Comparison of ENCODE assay signal across 13 cellular contexts in the genomic region with DNA sequence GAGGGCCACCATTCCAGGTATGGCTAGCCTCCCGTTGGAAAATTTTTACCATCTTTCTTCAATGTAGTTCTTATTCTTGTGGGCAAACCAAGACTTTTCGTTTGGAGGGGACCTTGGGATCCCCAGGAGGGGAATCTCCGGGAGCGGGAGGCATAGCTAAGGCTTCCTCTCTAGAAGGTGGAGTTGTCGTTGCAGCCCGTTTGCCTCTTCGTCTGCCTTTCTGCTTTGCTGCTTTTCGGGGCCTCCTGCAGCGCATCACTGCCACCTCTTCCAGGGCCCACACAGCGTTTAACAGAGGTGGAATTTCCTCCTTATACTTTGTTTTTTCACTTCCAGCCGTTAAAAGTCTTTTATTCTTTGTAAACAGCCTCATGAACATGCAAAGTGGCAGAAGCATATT. TPM values are rescaled to one million over a fixed set of nuclear protein-coding genes. Genes with fewer than 3 reads are reported as not detected.
DNase-seq lines count a peak whose midpoint lies in the region; ATAC-seq and TF ChIP-seq lines count a peak whose summit lies in the region.
"Had no signal": no experiment of that assay in that cellular context is flagged by ENCODE, and none has a peak within 500 bp of the region (broad histone marks: within the 10 kb centered on the region; RNA-seq: fewer than 3 reads in every experiment).

No MANE protein-coding gene starts in this region.

- peak overlapping the region in 4 of 5 experiments; percentile 64 to 90 (median 76) for H3K27ac Mint-ChIP-seq in brain
- H3K27ac Mint-ChIP-seq in stimulated activated effector memory CD8-positive, alpha-beta T cell treated with anti-CD3 and anti-CD28 coated beads, Interleukin-12 subunit alpha, Interleukin-12 subunit beta, amount 100 ng/mL, for 72 hours: peak overlapping the region; percentile 16

- H2BK15ac ChIP-seq in mesenchymal stem cell (ENCODE audit: low read depth, poor library complexity, severe bottlenecking): peak overlapping the region; percentile 48

- no peak overlapping the region for H2BK5ac ChIP-seq in mesenchymal stem cell (ENCODE audit: low read depth, low read length, poor library complexity, severe bottlenecking)

- no peak for TF ChIP-seq CTCF in SK-N-SH (IDR thresholded peaks at IDR 0.05)
- no peak for TF ChIP-seq CTCF in brain (conservative IDR thresholded peaks at IDR 0.05)
- TF ChIP-seq CTCF in MM.1S (IDR thresholded peaks at IDR 0.05; ENCODE audit: low read length): no peak

- POLR2A ChIA-PET in SK-N-SH (lab: Yijun Ruan, JAX): no interaction called here

- TF ChIP-seq RAD21 in SK-N-SH (IDR thresholded peaks at IDR 0.05; ENCODE audit: low read length): no peak

- no peaks in the 10 kb centered on the region for H3K36me3 Mint-ChIP-seq in brain
- H3K36me3 Mint-ChIP-seq in stimulated activated effector memory CD8-positive, alpha-beta T cell treated with anti-CD3 and anti-CD28 coated beads, Interleukin-12 subunit alpha, Interleukin-12 subunit beta, amount 100 ng/mL, for 72 hours: no peaks in the 10 kb centered on the region

- H3K27me3 ChIP-seq in SK-N-SH (ENCODE audit: insufficient read depth) (no peaks in the 10 kb centered on the region), mesenchymal stem cell (ENCODE audit: control insufficient read depth in 1 of 2, insufficient read depth in 1 of 2, low read length in 2 of 2) (no peaks in the 10 kb centered on the region), MM.1S (replicated peaks; ENCODE audit: insufficient read depth, low read length) (peaks cover 64% of the 10 kb centered on the region)

- H3K79me2 ChIP-seq in SK-N-SH (ENCODE audit: insufficient read depth) (peaks cover 8% of the 10 kb centered on the region; the same call in 1 of the 2 replicates), MM.1S (ENCODE audit: low read length) (no peaks in the 10 kb centered on the region)

- H3K4ac ChIP-seq in mesenchymal stem cell (ENCODE audit: low read depth in 1 of 2, low read length in 2 of 2): peak overlapping the region in 1 of 2 experiments; percentile 7

- H3K9me3 ChIP-seq in SK-N-SH (no peaks in the 10 kb centered on the region), mesenchymal stem cell (ENCODE audit: control insufficient read depth, low read length) (no peaks in the 10 kb centered on the region), MM.1S (replicated peaks; ENCODE audit: insufficient read depth, low read length) (no peaks in the 10 kb centered on the region)
- H3K9me3 ChIP-seq: mucosa of descending colon had no signal

- DNase-seq in SK-N-SH: peak; percentile 10
- peak; percentile 13 for DNase-seq in mesenchymal stem cell
- DNase-seq in stimulated activated effector memory CD8-positive, alpha-beta T cell treated with anti-CD3 and anti-CD28 coated beads, Interleukin-12 subunit alpha, Interleukin-12 subunit beta, amount 100 ng/mL, for 72 hours (ENCODE audit: low spot score in 2 of 2): no peak
- no peak for DNase-seq in KG1 (lab: John Stamatoyannopoulos, UW)
- DNase-seq in MM.1S: no peak
- DNase-seq: DND-41; mucosa of descending colon; NCI-H187; stimulated activated CD4-positive, alpha-beta T cell treated with anti-CD3 and anti-CD28 coated beads, Interleukin-2, amount 100 ng/mL, for 48 hours had no signal

- peaks cover 0 to 4% of the 10 kb centered on the region in 2 experiments; a peak in 1 of 4 replicates for H3K4me1 ChIP-seq in SK-N-SH (ENCODE audit: control insufficient read depth in 1 of 2, insufficient read depth in 2 of 2, low read depth in 1 of 2, low read length in 1 of 2)
- peaks cover 36% of the 10 kb centered on the region for H3K4me1 ChIP-seq in mesenchymal stem cell (ENCODE audit: control insufficient read depth, insufficient read depth, low read depth, low read length)
- peaks cover 7% of the 10 kb centered on the region for H3K4me1 ChIP-seq in MM.1S (ENCODE audit: low read length)

- no peak overlapping the region for H2BK120ac ChIP-seq in mesenchymal stem cell (ENCODE audit: low read depth, low read length)

- H3F3A ChIP-seq in SK-N-SH (replicated peaks; ENCODE audit: insufficient read depth) (no peaks in the 10 kb centered on the region), MM.1S (ENCODE audit: insufficient read depth, low read length) (no peaks in the 10 kb centered on the region)

- H3K18ac ChIP-seq in mesenchymal stem cell (ENCODE audit: low read depth in 1 of 2, low read length in 2 of 2): peak overlapping the region in 1 of 2 experiments; percentile 5

- peaks cover 0 to 4% (median 0%) of the 10 kb centered on the region in 5 experiments for H3K9me3 Mint-ChIP-seq in brain
- H3K9me3 Mint-ChIP-seq in stimulated activated effector memory CD8-positive, alpha-beta T cell treated with anti-CD3 and anti-CD28 coated beads, Interleukin-12 subunit alpha, Interleukin-12 subunit beta, amount 100 ng/mL, for 72 hours: no peaks in the 10 kb centered on the region

- H4K91ac ChIP-seq in mesenchymal stem cell (ENCODE audit: low read length): no peak overlapping the region

- no peaks in the 10 kb centered on the region for H3K9me2 ChIP-seq in SK-N-SH
- no peaks in the 10 kb centered on the region for H3K9me2 ChIP-seq in MM.1S (replicated peaks; ENCODE audit: insufficient read depth, low read length)

- H3K36me3 ChIP-seq in SK-N-SH (replicated peaks in 1 of 2; ENCODE audit: control insufficient read depth in 1 of 2, insufficient read depth in 2 of 2, low read length in 1 of 2): no peaks in the 10 kb centered on the region
- H3K36me3 ChIP-seq in mesenchymal stem cell (ENCODE audit: control insufficient read depth in 1 of 2, insufficient read depth in 2 of 2, low read depth in 1 of 2, low read length in 2 of 2): no peaks in the 10 kb centered on the region
- no peaks in the 10 kb centered on the region for H3K36me3 ChIP-seq in MM.1S (replicated peaks; ENCODE audit: insufficient read depth, low read length)

- H3K27ac ChIP-seq in SK-N-SH (ENCODE audit: low read depth in 2 of 2, low read length in 1 of 2) (no peak overlapping the region), mesenchymal stem cell (ENCODE audit: low read length, poor library complexity, severe bottlenecking) (no peak overlapping the region), MM.1S (ENCODE audit: low read length) (no peak overlapping the region)
- H3K27ac ChIP-seq: 22Rv1 had no signal

- H2AK5ac ChIP-seq in mesenchymal stem cell (ENCODE audit: low read length, severe bottlenecking): no peak overlapping the region

- H4K20me1 ChIP-seq in SK-N-SH (ENCODE audit: insufficient read depth) (no peaks in the 10 kb centered on the region), MM.1S (ENCODE audit: insufficient read depth, low read length) (no peaks in the 10 kb centered on the region)

- H3K9ac ChIP-seq in SK-N-SH (no peak overlapping the region), mesenchymal stem cell (ENCODE audit: low read length) (peak overlapping the region; percentile 65), MM.1S (ENCODE audit: low read length) (no peak overlapping the region)

- H3K4me1 Mint-ChIP-seq in brain: peaks cover 41% of the 10 kb centered on the region
- H3K4me1 Mint-ChIP-seq in stimulated activated effector memory CD8-positive, alpha-beta T cell treated with anti-CD3 and anti-CD28 coated beads, Interleukin-12 subunit alpha, Interleukin-12 subunit beta, amount 100 ng/mL, for 72 hours: peaks cover 48% of the 10 kb centered on the region

- H3K4me2 ChIP-seq in SK-N-SH (no peak overlapping the region), mesenchymal stem cell (ENCODE audit: low read length, poor library complexity, severe bottlenecking) (no peak overlapping the region), MM.1S (ENCODE audit: low read depth, low read length) (no peak overlapping the region)

- TF ChIP-seq EP300 in SK-N-SH (IDR thresholded peaks at IDR 0.05; ENCODE audit: borderline replicate concordance in 1 of 2, low read depth in 1 of 2, low read length in 1 of 2): no peak

- peak overlapping the region in 1 of 5 experiments; percentile 31 for H3K4me3 Mint-ChIP-seq in brain
- no peak overlapping the region for H3K4me3 Mint-ChIP-seq in stimulated activated effector memory CD8-positive, alpha-beta T cell treated with anti-CD3 and anti-CD28 coated beads, Interleukin-12 subunit alpha, Interleukin-12 subunit beta, amount 100 ng/mL, for 72 hours

- 78% methylated on average over 11 of the region's 11 CpGs for WGBS in SK-N-SH (ENCODE audit: low lambda C conversion rate)
- 63% methylated on average over 10 of the region's 11 CpGs for WGBS in mesenchymal stem cell

- peak overlapping the region in 1 of 2 experiments; percentile 3 for H2BK12ac ChIP-seq in mesenchymal stem cell (ENCODE audit: low read length in 2 of 2)

- H3K23ac ChIP-seq in mesenchymal stem cell (ENCODE audit: low read length in 2 of 2): no peak overlapping the region

- peak overlapping the region; percentile 66 for H4K8ac ChIP-seq in mesenchymal stem cell (ENCODE audit: low read length)

- ATAC-seq in SK-N-SH treated with all-trans-retinoic acid at 6 μM for 48 hours (no peak), GM18861 (IDR thresholded peaks at IDR 0.05; ENCODE audit: unreplicated experiment) (no peak)
- ATAC-seq in stimulated activated effector memory CD8-positive, alpha-beta T cell treated with anti-CD3 and anti-CD28 coated beads, Interleukin-12 subunit alpha, Interleukin-12 subunit beta, amount 100 ng/mL, for 72 hours: no peak
- ATAC-seq: mucosa of descending colon had no signal

- H2AFZ ChIP-seq in SK-N-SH (ENCODE audit: low read depth) (no peak overlapping the region), mesenchymal stem cell (ENCODE audit: low read depth, low read length) (no peak overlapping the region), MM.1S (ENCODE audit: low read length) (no peak overlapping the region)

- peaks cover 5% of the 10 kb centered on the region for H3K27me3 Mint-ChIP-seq in brain

- peaks cover 2% of the 10 kb centered on the region for H3K79me1 ChIP-seq in mesenchymal stem cell (replicated peaks; ENCODE audit: low read length, poor library complexity, severe bottlenecking)

- H3K14ac ChIP-seq in mesenchymal stem cell (ENCODE audit: low read length in 2 of 2): no peak overlapping the region

- CTCF ChIA-PET in SK-N-SH (lab: Yijun Ruan, JAX): interaction anchor here (1.6 kb wide), 2 partner anchors 12 to 73 kb away, joined by 3 to 4 read pairs; no protein-coding TSS in a partner anchor

- H3K4me3 ChIP-seq in SK-N-SH (ENCODE audit: low read depth in 2 of 2, low read length in 1 of 2) (no peak overlapping the region), mesenchymal stem cell (ENCODE audit: insufficient read depth in 1 of 2, low read depth in 1 of 2, low read length in 2 of 2) (no peak overlapping the region), MM.1S (ENCODE audit: low read length) (no peak overlapping the region)
- H3K4me3 ChIP-seq: mucosa of descending colon had no signal

RNA-seq across cellular contexts. Expression of a gene that starts 3.5 kb away (rescaled TPM):
- 229 and 326 TPM in 2 replicates for polyA plus RNA-seq in SK-N-SH (2012; rRNA removed)
- 148 and 237 TPM in 2 replicates for polyA plus RNA-seq in SK-N-SH (2012; cell fraction: cytosol; rRNA removed)
- polyA plus RNA-seq in SK-N-SH (2012; cell fraction: nucleus; rRNA removed): 84.2 and 113 TPM in 2 replicates
- polyA plus RNA-seq in brain (ENCODE audit: insufficient read depth, low read depth, low replicate concordance): 304 TPM
- polyA plus RNA-seq in mesenchymal stem cell (2013, experiment 1 of 2): 2,969 TPM
- 2,910 TPM for polyA plus RNA-seq in mesenchymal stem cell (2013, experiment 2 of 2)

RNA-seq across cellular contexts. Expression of a gene that starts 10.3 kb away (rescaled TPM):
- polyA plus RNA-seq in SK-N-SH (2012; rRNA removed) (15.3 and 19.4 TPM in 2 replicates), brain (ENCODE audit: insufficient read depth, low read depth, low replicate concordance) (147 TPM)
- 10.6 and 12.6 TPM in 2 replicates for polyA plus RNA-seq in SK-N-SH (2012; cell fraction: cytosol; rRNA removed)
- polyA plus RNA-seq in SK-N-SH (2012; cell fraction: nucleus; rRNA removed): 4.7 and 8.8 TPM in 2 replicates
- 395 TPM for polyA plus RNA-seq in mesenchymal stem cell (2013, experiment 1 of 2)
- polyA plus RNA-seq in mesenchymal stem cell (2013, experiment 2 of 2): 368 TPM

RNA-seq across cellular contexts. Expression of a gene that starts 16.5 kb away (rescaled TPM):
- polyA plus RNA-seq in SK-N-SH (2012; rRNA removed) (398 and 518 TPM in 2 replicates), brain (ENCODE audit: insufficient read depth, low read depth, low replicate concordance) (126 TPM)
- 239 and 341 TPM in 2 replicates for polyA plus RNA-seq in SK-N-SH (2012; cell fraction: cytosol; rRNA removed)
- 92.5 and 106 TPM in 2 replicates for polyA plus RNA-seq in SK-N-SH (2012; cell fraction: nucleus; rRNA removed)
- 1,548 TPM for polyA plus RNA-seq in mesenchymal stem cell (2013, experiment 1 of 2)
- 1,588 TPM for polyA plus RNA-seq in mesenchymal stem cell (2013, experiment 2 of 2)

RNA-seq across cellular contexts. Expression of a gene that starts 24.8 kb away (rescaled TPM):
- polyA plus RNA-seq in SK-N-SH (2012; rRNA removed): not detected in 2 replicates
- not detected in 2 replicates for polyA plus RNA-seq in SK-N-SH (2012; cell fraction: cytosol; rRNA removed)
- polyA plus RNA-seq in SK-N-SH (2012; cell fraction: nucleus; rRNA removed): not detected in 2 replicates
- polyA plus RNA-seq in brain (ENCODE audit: insufficient read depth, low read depth, low replicate concordance): not detected
- polyA plus RNA-seq in mesenchymal stem cell (2013, experiment 1 of 2): not detected
- polyA plus RNA-seq in mesenchymal stem cell (2013, experiment 2 of 2): not detected

RNA-seq across cellular contexts. Expression of a gene that starts 35.2 kb away (rescaled TPM):
- 19.9 and 26.5 TPM in 2 replicates for polyA plus RNA-seq in SK-N-SH (2012; rRNA removed)
- 1.5 and 2.6 TPM in 2 replicates for polyA plus RNA-seq in SK-N-SH (2012; cell fraction: cytosol; rRNA removed)
- 251 and 265 TPM in 2 replicates for polyA plus RNA-seq in SK-N-SH (2012; cell fraction: nucleus; rRNA removed)
- 1.0 TPM for polyA plus RNA-seq in brain (ENCODE audit: insufficient read depth, low read depth, low replicate concordance)
- polyA plus RNA-seq in mesenchymal stem cell (2013, experiment 1 of 2): 35.9 TPM
- 33.3 TPM for polyA plus RNA-seq in mesenchymal stem cell (2013, experiment 2 of 2)

Comparison
In these comparisons a context has a peak if more than half of its experiments do, and no peak if none do; other contexts are left out.
1. DNase-seq: peak in SK-N-SH (single experiment) and mesenchymal stem cell (single experiment); none in stimulated activated effector memory CD8-positive, alpha-beta T cell treated with anti-CD3 and anti-CD28 coated beads, Interleukin-12 subunit alpha, Interleukin-12 subunit beta, amount 100 ng/mL, for 72 hours (0 of 2), KG1 (single experiment) and MM.1S (single experiment).